In genomic region chr6:150418825-150419594, GRCh38 we compare ENCODE assay signal across 9 cellular contexts. TPM values are rescaled to one million over a fixed set of nuclear protein-coding genes. Genes with fewer than 3 reads are reported as not detected.
DNase-seq lines count a peak whose midpoint lies in the region; ATAC-seq and TF ChIP-seq lines count a peak whose summit lies in the region.
"Had no signal": no experiment of that assay in that cellular context is flagged by ENCODE, and none has a peak within 500 bp of the region (broad histone marks: within the 10 kb centered on the region; RNA-seq: fewer than 3 reads in every experiment).

No MANE protein-coding gene starts in this region.

- DNase-seq in CD8-positive, alpha-beta memory T cell = peak; percentile 13 to 67 (median 36)
- DNase-seq in RWPE2 (ENCODE audit: low spot score) (no peak), Right ventricle myocardium superior (peak; percentile 86), posterior vena cava (ENCODE audit: low spot score) (peak; percentile 86), vagina (ENCODE audit: extremely low spot score in 2 of 2) (no peak)
- peak; percentile 66 for DNase-seq in activated naive CD8-positive, alpha-beta T cell treated with anti-CD3 and anti-CD28 coated beads, Interleukin-2, amount 10 ng/mL, durations not matched to agents 7 days and 5 days

- TF ChIP-seq CTCF in RWPE2 (IDR thresholded peaks at IDR 0.05; ENCODE audit: poor library complexity, severe bottlenecking) (no peak), vagina (IDR thresholded peaks at IDR 0.05) (peak in 2 of 3 experiments; percentile 46 to 64)

- peak overlapping the region in 4 of 8 donors; percentile 6 to 77 (median 40) for H3K27ac Mint-ChIP-seq in CD8-positive, alpha-beta memory T cell
- peak overlapping the region; percentile 31 for H3K27ac Mint-ChIP-seq in activated naive CD8-positive, alpha-beta T cell treated with anti-CD3 and anti-CD28 coated beads, Interleukin-2, amount 10 ng/mL, durations not matched to agents 7 days and 5 days

- peaks cover 0 to 5% (median 0%) of the 10 kb centered on the region in 5 donors for H3K9me3 Mint-ChIP-seq in CD8-positive, alpha-beta memory T cell
- peaks cover 3% of the 10 kb centered on the region for H3K9me3 Mint-ChIP-seq in activated naive CD8-positive, alpha-beta T cell treated with anti-CD3 and anti-CD28 coated beads, Interleukin-2, amount 10 ng/mL, durations not matched to agents 7 days and 5 days

- no peaks in the 10 kb centered on the region for H3K9me3 ChIP-seq in CD8-positive, alpha-beta memory T cell (ENCODE audit: low read length)
- no peaks in the 10 kb centered on the region for H3K9me3 ChIP-seq in RWPE2 (ENCODE audit: severe bottlenecking)
- no peaks in the 10 kb centered on the region for H3K9me3 ChIP-seq in vagina

- no peaks in the 10 kb centered on the region for H3K36me3 ChIP-seq in CD8-positive, alpha-beta memory T cell (ENCODE audit: insufficient read depth, low read length)
- H3K36me3 ChIP-seq in RWPE2 (ENCODE audit: low read depth) = no peaks in the 10 kb centered on the region
- H3K36me3 ChIP-seq in vagina = no peaks in the 10 kb centered on the region

- H3K27ac ChIP-seq in CD8-positive, alpha-beta memory T cell (ENCODE audit: low read depth, low read length) = no peak overlapping the region
- H3K27ac ChIP-seq in RWPE2 (ENCODE audit: poor library complexity, severe bottlenecking) = peak overlapping the region; percentile 58
- H3K27ac ChIP-seq in vagina = peak overlapping the region; percentile 58

- H3K36me3 Mint-ChIP-seq in CD8-positive, alpha-beta memory T cell = no peaks in the 10 kb centered on the region
- H3K36me3 Mint-ChIP-seq in activated naive CD8-positive, alpha-beta T cell treated with anti-CD3 and anti-CD28 coated beads, Interleukin-2, amount 10 ng/mL, durations not matched to agents 7 days and 5 days = peaks cover 2% of the 10 kb centered on the region

- no peaks in the 10 kb centered on the region for H3K27me3 ChIP-seq in CD8-positive, alpha-beta memory T cell (ENCODE audit: insufficient read depth, low read length, poor library complexity, severe bottlenecking)
- no peaks in the 10 kb centered on the region for H3K27me3 ChIP-seq in RWPE2 (ENCODE audit: insufficient read depth, poor library complexity, severe bottlenecking)
- no peaks in the 10 kb centered on the region for H3K27me3 ChIP-seq in vagina

- H3K4me1 Mint-ChIP-seq in CD8-positive, alpha-beta memory T cell = peaks cover 9 to 26% (median 20%) of the 10 kb centered on the region in 3 donors
- peaks cover 13% of the 10 kb centered on the region for H3K4me1 Mint-ChIP-seq in activated naive CD8-positive, alpha-beta T cell treated with anti-CD3 and anti-CD28 coated beads, Interleukin-2, amount 10 ng/mL, durations not matched to agents 7 days and 5 days

- intact Hi-C loops in Right ventricle myocardium superior (cut with DNase I) = loop anchor here (2.0 to 10.0 kb wide), 3 partner anchors 183 to 916 kb away; no protein-coding TSS in a partner anchor
- intact Hi-C loops in posterior vena cava (cut with DNase I) = loop anchor here in 1 of 2 donors (5.0 kb wide), 1 partner anchor 398 kb away; no protein-coding TSS in a partner anchor
- intact Hi-C loops in vagina (cut with DNase I) = no loop called here

- CTCF ChIA-PET in CD8-positive, alpha-beta memory T cell (lab: Charles Lee) = interaction anchor here (0.6 to 6.9 kb wide), 30 partner anchors 9 to 416 kb away, joined by 3 to 95 read pairs (median 4); partner anchors contain the start of gene PLEKHG1

- peak overlapping the region; percentile 53 for H3K4me3 ChIP-seq in CD8-positive, alpha-beta memory T cell (ENCODE audit: low read length)
- H3K4me3 ChIP-seq in RWPE2 (ENCODE audit: severe bottlenecking) (no peak overlapping the region), vagina (peak overlapping the region; percentile 36 to 38)

- TF ChIP-seq POLR2A in vagina (IDR thresholded peaks at IDR 0.05) = no peak

- H3K4me3 Mint-ChIP-seq in CD8-positive, alpha-beta memory T cell = peak overlapping the region; percentile 72 to 92 (median 77)
- H3K4me3 Mint-ChIP-seq in activated naive CD8-positive, alpha-beta T cell treated with anti-CD3 and anti-CD28 coated beads, Interleukin-2, amount 10 ng/mL, durations not matched to agents 7 days and 5 days = peak overlapping the region; percentile 63

- H3K4me1 ChIP-seq in CD8-positive, alpha-beta memory T cell (ENCODE audit: insufficient read depth, low read length) = peaks cover 3% of the 10 kb centered on the region
- H3K4me1 ChIP-seq in RWPE2 (ENCODE audit: insufficient read depth, poor library complexity, severe bottlenecking) (peaks cover 4% of the 10 kb centered on the region), vagina (peaks cover 13% of the 10 kb centered on the region)

- ATAC-seq in HG02759 (IDR thresholded peaks at IDR 0.05; ENCODE audit: unreplicated experiment) (peak; percentile 63), RWPE2 (ENCODE audit: low read depth) (peak; percentile 61), Right ventricle myocardium superior (ENCODE audit: poor library complexity) (peak; percentile 92), HG03196 (IDR thresholded peaks at IDR 0.05; ENCODE audit: unreplicated experiment) (no peak)
- ATAC-seq in activated naive CD8-positive, alpha-beta T cell treated with anti-CD3 and anti-CD28 coated beads, Interleukin-2, amount 10 ng/mL, durations not matched to agents 7 days and 5 days (ENCODE audit: low read depth) = peak; percentile 56

- peaks cover 8 to 25% of the 10 kb centered on the region in 2 donors for H3K27me3 Mint-ChIP-seq in CD8-positive, alpha-beta memory T cell
- peaks cover 24% of the 10 kb centered on the region for H3K27me3 Mint-ChIP-seq in activated naive CD8-positive, alpha-beta T cell treated with anti-CD3 and anti-CD28 coated beads, Interleukin-2, amount 10 ng/mL, durations not matched to agents 7 days and 5 days

- POLR2A ChIA-PET in CD8-positive, alpha-beta memory T cell (lab: Charles Lee) = interaction anchor here (0.6 to 0.7 kb wide), 2 partner anchors 181 to 396 kb away, joined by 3 read pairs; partner anchors contain the start of gene PLEKHG1
- POLR2A ChIA-PET in activated naive CD8-positive, alpha-beta T cell treated with anti-CD3 and anti-CD28 coated beads, Interleukin-2, amount 10 ng/mL, durations not matched to agents 7 days and 5 days (lab: Charles Lee) = no interaction called here

RNA-seq across cellular contexts. Expression of gene IYD, which starts 50.2 kb away (rescaled TPM):
- total RNA-seq in CD8-positive, alpha-beta memory T cell = not detected
- not detected for polyA plus RNA-seq in CD8-positive, alpha-beta memory T cell
- total RNA-seq in activated naive CD8-positive, alpha-beta T cell treated with anti-CD3 and anti-CD28 coated beads, Interleukin-2, amount 10 ng/mL, durations not matched to agents 7 days and 5 days = not detected
- total RNA-seq in Right ventricle myocardium superior (not detected), posterior vena cava (not detected), vagina (not detected)
- total RNA-seq: T-helper 1 cell treated with Interleukin-12 subunit alpha and Interleukin-12 subunit beta and Interleukin-4 antibody, amounts not matched to agents 30 ng/mL and 1 ng/mL, for 36 hours had no signal

Comparison
In these comparisons a context has a peak if more than half of its experiments do, and no peak if none do; other contexts are left out.
1. DNase-seq: peak in CD8-positive, alpha-beta memory T cell (5 of 5), activated naive CD8-positive, alpha-beta T cell treated with anti-CD3 and anti-CD28 coated beads, Interleukin-2, amount 10 ng/mL, durations not matched to agents 7 days and 5 days (single experiment), Right ventricle myocardium superior (single experiment) and posterior vena cava (single experiment); none in RWPE2 (single experiment) and vagina (0 of 2).